In genomic region chr1:207644479-207644851, GRCh38 we compare ENCODE assay signal across 9 cellular contexts. TPM values are rescaled to one million over a fixed set of nuclear protein-coding genes. Genes with fewer than 3 reads are reported as not detected.
A peak's percentile ranks its signal among the peaks of the same experiment; 100 is the strongest.
DNase-seq lines count a peak whose midpoint lies in the region; ATAC-seq and TF ChIP-seq lines count a peak whose summit lies in the region.
"Had no signal": no experiment of that assay in that cellular context is flagged by ENCODE, and none has a peak within 500 bp of the region (broad histone marks: within the 10 kb centered on the region; RNA-seq: fewer than 3 reads in every experiment).

No MANE protein-coding gene starts in this region.

- H3K4me1 ChIP-seq in ascending aorta (peaks cover 0 to 3% of the 10 kb centered on the region in 2 donors), Caco-2 (no peaks in the 10 kb centered on the region)

- DNase-seq in stimulated activated naive CD8-positive, alpha-beta T cell treated with anti-CD3 and anti-CD28 coated beads, Interleukin-15, Interleukin-2, amounts not matched to agents 100 U/mL and 50 U/mL, for 24 hours: no peak
- no peak for DNase-seq in ascending aorta (ENCODE audit: low spot score in 2 of 2)
- no peak for DNase-seq in memory B cell (ENCODE audit: low spot score in 2 of 2)
- no peak for DNase-seq in hepatic stellate cell (ENCODE audit: low spot score)
- DNase-seq in Caco-2: no peak
- DNase-seq in DMS79 treated with DMSO at 0.1 percent for 48 hours (lab: John Stamatoyannopoulos, UW): no peak
- DNase-seq: NCI-H1105 had no signal

- peak overlapping the region; percentile 56 to 65 for H3K4me3 ChIP-seq in ascending aorta
- H3K4me3 ChIP-seq in Caco-2 (ENCODE audit: low read depth, low read length): no peak overlapping the region

- H3K4me1 Mint-ChIP-seq in stimulated activated naive CD8-positive, alpha-beta T cell treated with anti-CD3 and anti-CD28 coated beads, Interleukin-15, Interleukin-2, amounts not matched to agents 100 ng/mL and 50 ng/mL, for 24 hours (ENCODE audit: low read depth): peaks cover 7% of the 10 kb centered on the region
- peaks cover 5% of the 10 kb centered on the region for H3K4me1 Mint-ChIP-seq in memory B cell
- no peaks in the 10 kb centered on the region for H3K4me1 Mint-ChIP-seq in Caco-2 (ENCODE audit: low read depth, unreplicated experiment)

- intact Hi-C loops in ascending aorta (cut with DNase I): no loop called here
- intact Hi-C loops in Caco-2 (cut with micrococcal nuclease; ENCODE audit: unreplicated experiment): no loop called here

- ATAC-seq in stimulated activated naive CD8-positive, alpha-beta T cell treated with anti-CD3 and anti-CD28 coated beads, Interleukin-15, Interleukin-2, amounts not matched to agents 100 U/mL and 50 U/mL, for 24 hours: no peak
- ATAC-seq in memory B cell (ENCODE audit: low read depth) (peak; percentile 8), GM19452 (IDR thresholded peaks at IDR 0.05; ENCODE audit: unreplicated experiment) (no peak)

- H3K27me3 Mint-ChIP-seq in stimulated activated naive CD8-positive, alpha-beta T cell treated with anti-CD3 and anti-CD28 coated beads, Interleukin-15, Interleukin-2, amounts not matched to agents 100 ng/mL and 50 ng/mL, for 24 hours: peaks cover 22% of the 10 kb centered on the region
- H3K27me3 Mint-ChIP-seq in memory B cell (no peaks in the 10 kb centered on the region), Caco-2 (ENCODE audit: insufficient read depth, unreplicated experiment) (no peaks in the 10 kb centered on the region)

- H3K36me3 Mint-ChIP-seq in stimulated activated naive CD8-positive, alpha-beta T cell treated with anti-CD3 and anti-CD28 coated beads, Interleukin-15, Interleukin-2, amounts not matched to agents 100 ng/mL and 50 ng/mL, for 24 hours (ENCODE audit: low read depth): no peaks in the 10 kb centered on the region
- H3K36me3 Mint-ChIP-seq in memory B cell (peaks cover 8% of the 10 kb centered on the region), Caco-2 (ENCODE audit: insufficient read depth, unreplicated experiment) (no peaks in the 10 kb centered on the region)

- no peaks in the 10 kb centered on the region for H3K9me3 ChIP-seq in ascending aorta
- H3K9me3 ChIP-seq in Caco-2: no peaks in the 10 kb centered on the region

- TF ChIP-seq CTCF in ascending aorta (IDR thresholded peaks at IDR 0.05) (no peak), Caco-2 (IDR thresholded peaks at IDR 0.05; ENCODE audit: insufficient read depth in 1 of 2, low read depth in 1 of 2, low read length in 1 of 2, severe bottlenecking in 1 of 2, unreplicated experiment in 1 of 2) (no peak)

- H3K9me3 Mint-ChIP-seq in stimulated activated naive CD8-positive, alpha-beta T cell treated with anti-CD3 and anti-CD28 coated beads, Interleukin-15, Interleukin-2, amounts not matched to agents 100 ng/mL and 50 ng/mL, for 24 hours: no peaks in the 10 kb centered on the region
- H3K9me3 Mint-ChIP-seq in memory B cell (no peaks in the 10 kb centered on the region), Caco-2 (ENCODE audit: unreplicated experiment) (no peaks in the 10 kb centered on the region)

- peak overlapping the region; percentile 70 for H3K4me3 Mint-ChIP-seq in stimulated activated naive CD8-positive, alpha-beta T cell treated with anti-CD3 and anti-CD28 coated beads, Interleukin-15, Interleukin-2, amounts not matched to agents 100 ng/mL and 50 ng/mL, for 24 hours
- H3K4me3 Mint-ChIP-seq in memory B cell (peak overlapping the region; percentile 75), Caco-2 (ENCODE audit: unreplicated experiment) (no peak overlapping the region)

- no peak overlapping the region for H3K27ac Mint-ChIP-seq in stimulated activated naive CD8-positive, alpha-beta T cell treated with anti-CD3 and anti-CD28 coated beads, Interleukin-15, Interleukin-2, amounts not matched to agents 100 ng/mL and 50 ng/mL, for 24 hours
- peak overlapping the region; percentile 9 for H3K27ac Mint-ChIP-seq in memory B cell
- H3K27ac Mint-ChIP-seq in Caco-2 (ENCODE audit: unreplicated experiment): no peak overlapping the region

- H3K27me3 ChIP-seq in ascending aorta (no peaks in the 10 kb centered on the region), Caco-2 (replicated peaks; ENCODE audit: control insufficient read depth, insufficient read depth, low read length) (no peaks in the 10 kb centered on the region)

- POLR2A ChIA-PET in Caco-2 (lab: Charles Lee): no interaction called here

- H3K36me3 ChIP-seq in ascending aorta: no peaks in the 10 kb centered on the region
- no peaks in the 10 kb centered on the region for H3K36me3 ChIP-seq in Caco-2 (ENCODE audit: control insufficient read depth, insufficient read depth, low read length)

- H3K27ac ChIP-seq in ascending aorta: no peak overlapping the region

- BruUV-seq in Caco-2 (replicated peaks; lab: Mats Ljungman, UMichigan): no TSS peak

- CTCF ChIA-PET in Caco-2 (lab: Charles Lee): no interaction called here

RNA-seq across cellular contexts. Expression of gene CR1L, which starts 0.5 kb away (rescaled TPM):
- not detected for total RNA-seq in ascending aorta
- not detected in 2 replicates for total RNA-seq in Caco-2 (2022)
